15 cellular contexts compared by ENCODE assay signal in the genomic region with DNA sequence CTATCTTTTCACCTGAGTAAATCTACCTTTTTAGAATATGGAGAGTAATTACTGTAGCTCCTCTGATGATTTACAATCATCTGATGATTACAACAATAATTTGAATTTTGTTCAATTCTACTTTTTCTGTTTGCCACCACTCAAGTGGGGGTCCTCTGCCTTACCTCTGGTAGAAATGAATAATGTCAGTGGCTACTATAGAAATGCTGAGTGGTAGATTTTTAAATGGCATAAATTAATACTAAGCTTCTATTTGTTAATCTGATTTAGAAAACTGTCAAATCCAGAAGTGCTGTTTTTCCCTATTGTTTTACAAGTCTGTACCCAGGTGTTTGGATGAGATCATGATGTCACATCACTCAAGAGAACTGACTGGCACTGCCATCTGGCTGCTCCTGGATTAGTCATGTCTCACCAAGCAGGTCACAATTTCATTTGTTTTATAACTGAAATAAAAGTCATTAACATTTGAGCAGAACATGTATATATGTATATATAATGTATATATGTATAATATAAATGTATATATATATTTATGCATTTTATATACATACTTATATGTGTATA.
DNase-seq lines count a peak whose midpoint lies in the region; TF ChIP-seq lines count a peak whose summit lies in the region.
"Had no signal": no experiment of that assay in that cellular context is flagged by ENCODE, and none has a peak within 500 bp of the region (broad histone marks: within the 10 kb centered on the region; RNA-seq: fewer than 3 reads in every experiment).

No MANE protein-coding gene starts in this region.

- no peaks in the 10 kb centered on the region for H3K27me3 ChIP-seq in kidney epithelial cell (ENCODE audit: control insufficient read depth, insufficient read depth, low read length)
- H3K27me3 ChIP-seq: BLaER1 treated with 17β-estradiol and CSF1 and Interleukin-3, amounts not matched to agents 10 nM and 100 nM had no signal

- TF ChIP-seq CTCF in kidney epithelial cell (IDR thresholded peaks at IDR 0.05; ENCODE audit: insufficient read depth, low read length, poor library complexity, severe bottlenecking) (no peak), HFFc6 (IDR thresholded peaks at IDR 0.05) (no peak)

- intact Hi-C loops in posterior cingulate gyrus (cut with DNase I) = no loop called here

- no peaks in the 10 kb centered on the region for H3K4me1 Mint-ChIP-seq in HFFc6 (ENCODE audit: low read depth)

- DNase-seq in NCI-H1417 (lab: John Stamatoyannopoulos, UW) = peak in 2 of 3 experiments; percentile 16 to 63
- DNase-seq in NCI-H1417 treated with DMSO at 0.1 percent for 48 hours (lab: John Stamatoyannopoulos, UW) = no peak
- peak; percentile 55 for DNase-seq in LHCN-M2 (ENCODE audit: low read depth)
- peak; percentile 25 for DNase-seq in NCI-H69 (lab: John Stamatoyannopoulos, UW)
- peak; percentile 29 for DNase-seq in kidney epithelial cell (ENCODE audit: low read depth)
- no peak for DNase-seq in NCI-H128 (lab: John Stamatoyannopoulos, UW; ENCODE audit: unreplicated experiment)
- DNase-seq in posterior cingulate gyrus = no peak
- DNase-seq in HFFc6 = no peak
- DNase-seq: H7, NCI-H1092, NCI-H187 treated with DMSO at 0.1 percent for 48 hours, NCI-H510A treated with DMSO at 0.1 percent for 48 hours, SW 1271 had no signal

- no peaks in the 10 kb centered on the region for H3K36me3 Mint-ChIP-seq in HFFc6 (ENCODE audit: low read depth)

- no peaks in the 10 kb centered on the region for H3K36me3 ChIP-seq in kidney epithelial cell (ENCODE audit: control insufficient read depth, insufficient read depth, low read length)
- H3K36me3 ChIP-seq: BLaER1 treated with 17β-estradiol and CSF1 and Interleukin-3, amounts not matched to agents 10 nM and 100 nM had no signal

- no peaks in the 10 kb centered on the region for H3K27me3 Mint-ChIP-seq in HFFc6 (ENCODE audit: insufficient read depth)

- H3K9me3 Mint-ChIP-seq in HFFc6 = no peaks in the 10 kb centered on the region
- H3K9me3 Mint-ChIP-seq: T-helper 2 cell treated with Interferon-gamma antibody and Interleukin-4, amounts not matched to agents 5 μg/mL and 100 μg/mL, for 36 hours had no signal

- no peak overlapping the region for H3K4me3 ChIP-seq in kidney epithelial cell (ENCODE audit: low read depth, low read length)
- H3K4me3 ChIP-seq: BLaER1 treated with 17β-estradiol and CSF1 and Interleukin-3, amounts not matched to agents 10 nM and 100 nM had no signal

- no peak overlapping the region for H3K27ac Mint-ChIP-seq in HFFc6
- H3K27ac Mint-ChIP-seq: T-helper 2 cell treated with Interferon-gamma antibody and Interleukin-4, amounts not matched to agents 5 μg/mL and 100 μg/mL, for 36 hours had no signal

- H3K4me3 Mint-ChIP-seq in HFFc6 = no peak overlapping the region
- H3K4me3 Mint-ChIP-seq: T-helper 2 cell treated with Interferon-gamma antibody and Interleukin-4, amounts not matched to agents 5 μg/mL and 100 μg/mL, for 36 hours had no signal

Comparison
In these comparisons a context has a peak if more than half of its experiments do, and no peak if none do; other contexts are left out.
1. DNase-seq: peak in NCI-H1417 (2 of 3), LHCN-M2 (single experiment), NCI-H69 (single experiment) and kidney epithelial cell (single experiment); none in NCI-H1417 treated with DMSO at 0.1 percent for 48 hours (single experiment), NCI-H128 (single experiment), posterior cingulate gyrus (0 of 10) and HFFc6 (single experiment).